In genomic region chr22:49097171-49097925, GRCh38 we compare ENCODE assay signal across 28 cellular contexts.
"Had no signal": no experiment of that assay in that cellular context is flagged by ENCODE, and none has a peak within 500 bp of the region (broad histone marks: within the 10 kb centered on the region; RNA-seq: fewer than 3 reads in every experiment).

No MANE protein-coding gene starts in this region.

- H3K79me2 ChIP-seq: parathyroid adenoma had no signal

- H3K4me2 ChIP-seq: neural progenitor cell had no signal

- H3K27me3 ChIP-seq: neural progenitor cell, ovary, right lobe of liver, testis, transverse colon, uterus had no signal

- H3K4me1 ChIP-seq: neural progenitor cell, parathyroid adenoma, prostate gland, right atrium auricular region, right lobe of liver, sigmoid colon, testis, transverse colon, upper lobe of right lung, uterus had no signal

- H3K27ac ChIP-seq: neural progenitor cell, neutrophil, ovary, parathyroid adenoma, prostate gland, right atrium auricular region, right lobe of liver, sigmoid colon, testis, tibial artery, transverse colon, upper lobe of right lung, uterus had no signal

- ATAC-seq: naive thymus-derived CD4-positive, alpha-beta T cell; natural killer cell; right lobe of liver; stimulated activated memory B cell treated with anti-CD40 and anti-IgM and Interleukin-4, amounts not matched to agents 10 μg/mL and 1 μg/mL and 100 μg/mL, for 72 hours; stimulated activated naive CD8-positive, alpha-beta T cell treated with anti-CD3 and anti-CD28 coated beads, Interleukin-15, amount 100 ng/mL, for 72 hours; stimulated activated naive CD8-positive, alpha-beta T cell treated with anti-CD3 and anti-CD28 coated beads, Interleukin-15, Interleukin-2, amounts not matched to agents 100 U/mL and 50 U/mL, for 24 hours; upper lobe of right lung had no signal

- H2AFZ ChIP-seq: neural progenitor cell, parathyroid adenoma had no signal

- FAIRE-seq: small intestine had no signal

- H3K36me3 ChIP-seq: neural progenitor cell, neutrophil, ovary, prostate gland, right atrium auricular region, right lobe of liver, sigmoid colon, suprapubic skin, tibial artery, transverse colon, upper lobe of right lung, uterus had no signal

- H3K9me3 ChIP-seq: neutrophil, ovary, prostate gland, right atrium auricular region, right lobe of liver, sigmoid colon, suprapubic skin, testis, tibial artery, transverse colon, upper lobe of right lung, uterus had no signal

- H3K9ac ChIP-seq: neural progenitor cell, parathyroid adenoma had no signal

- DNase-seq: naive thymus-derived CD4-positive, alpha-beta T cell; natural killer cell; nucleus accumbens; ovary; retina; sigmoid colon; small intestine; stimulated activated CD4-positive, alpha-beta T cell treated with anti-CD3 and anti-CD28 coated beads, Interleukin-15, amount 100 ng/mL, for 24 hours; stimulated activated CD4-positive, alpha-beta T cell treated with anti-CD3 and anti-CD28 coated beads, Interleukin-2, amount 100 ng/mL, for 24 hours; stimulated activated CD4-positive, alpha-beta T cell treated with anti-CD3 and anti-CD28 coated beads, Interleukin-4, amount 100 ng/mL, for 1 hour; stimulated activated CD4-positive, alpha-beta T cell treated with anti-CD3 and anti-CD28 coated beads, Interleukin-4, amount 100 ng/mL, for 4 hours; stimulated activated CD8-positive, alpha-beta memory T cell treated with anti-CD3 and anti-CD28 coated beads, Interleukin-4, amount 100 ng/mL, for 48 hours; stimulated activated naive CD4-positive, alpha-beta T cell; stimulated activated naive CD8-positive, alpha-beta T cell treated with anti-CD3 and anti-CD28 coated beads, Interleukin-15, amount 100 ng/mL, for 72 hours; stimulated activated naive CD8-positive, alpha-beta T cell treated with anti-CD3 and anti-CD28 coated beads, Interleukin-15, Interleukin-2, amounts not matched to agents 100 U/mL and 50 U/mL, for 24 hours; testis; tibial artery; transverse colon; upper lobe of right lung; uterus had no signal

- H3K4me3 ChIP-seq: neural progenitor cell, ovary, prostate gland, right atrium auricular region, right lobe of liver, sigmoid colon, suprapubic skin, testis, tibial artery, transverse colon, upper lobe of right lung, uterus had no signal
